In genomic region chr17:40287494-40288369, GRCh38 we compare ENCODE assay signal across 8 cellular contexts. TPM values are rescaled to one million over a fixed set of nuclear protein-coding genes. Genes with fewer than 3 reads are reported as not detected.
DNase-seq lines count a peak whose midpoint lies in the region; ATAC-seq lines count a peak whose summit lies in the region.

Gene CDC6, plus strand, starts transcription at chr17:40287879. Its CDS starts 1,542 bp downstream, at chr17:40289421.

- H3K4me2 ChIP-seq in Karpas-422 (ENCODE audit: low read depth, low read length, poor library complexity, severe bottlenecking) = peak within 1 kb of the TSS; percentile 79

- H3K36me3 ChIP-seq in Karpas-422 (ENCODE audit: insufficient read depth, low read length) = peaks cover 22% of the 10 kb centered on the region
- no peaks in the 10 kb centered on the region for H3K36me3 ChIP-seq in naive thymus-derived CD4-positive, alpha-beta T cell (ENCODE audit: control insufficient read depth in 2 of 3, insufficient read depth in 3 of 3, low read length in 3 of 3)

- H3K9me2 ChIP-seq in Karpas-422 (replicated peaks; ENCODE audit: insufficient read depth, low read length) = no peaks in the 10 kb centered on the region

- H3K9ac ChIP-seq in Karpas-422 (ENCODE audit: low read length) = peak within 1 kb of the TSS; percentile 87

- peaks cover 35% of the 10 kb centered on the region for H3K79me2 ChIP-seq in Karpas-422 (ENCODE audit: low read length)

- no peak within 1 kb of the TSS for H2AFZ ChIP-seq in Karpas-422 (ENCODE audit: low read length)

- H3K27ac Mint-ChIP-seq in naive thymus-derived CD4-positive, alpha-beta T cell = peak within 1 kb of the TSS; percentile 84 to 98 (median 91)
- H3K27ac Mint-ChIP-seq in stimulated activated naive B cell treated with anti-CD40 and anti-IgM and Interleukin-4, amounts not matched to agents 10 μg/mL and 1 μg/mL and 100 μg/mL, for 72 hours = peak within 1 kb of the TSS; percentile 98

- peak; percentile 100 for DNase-seq in DMS79 treated with DMSO at 0.1 percent for 48 hours (lab: John Stamatoyannopoulos, UW)
- DNase-seq in Karpas-422 = peak; percentile 99
- DNase-seq in RKO (ENCODE audit: low spot score) = peak; percentile 100
- DNase-seq in activated T-helper 1 cell treated with Interleukin-2 at 50 U/mL for 16 hours (ENCODE audit: low read depth) = peak; percentile 96
- DNase-seq in fibroblast of gingiva (ENCODE audit: low read depth) = peak; percentile 99
- DNase-seq in naive thymus-derived CD4-positive, alpha-beta T cell = peak; percentile 90 to 99 (median 98)
- DNase-seq in stimulated activated naive B cell treated with anti-CD40 and anti-IgM and Interleukin-4, amounts not matched to agents 10 μg/mL and 1 μg/mL and 100 μg/mL, for 72 hours = peak; percentile 98

- ATAC-seq in GM21825 (IDR thresholded peaks at IDR 0.05; ENCODE audit: unreplicated experiment) = peak; percentile 85
- ATAC-seq in naive thymus-derived CD4-positive, alpha-beta T cell = peak; percentile 97
- ATAC-seq in stimulated activated naive B cell treated with anti-CD40 and anti-IgM and Interleukin-4, amounts not matched to agents 10 μg/mL and 1 μg/mL and 100 μg/mL, for 72 hours (replicated peaks) = peak; percentile 93 to 95

- peak within 1 kb of the TSS; percentile 83 for H3K27ac ChIP-seq in Karpas-422 (ENCODE audit: low read length)
- peak within 1 kb of the TSS; percentile 63 for H3K27ac ChIP-seq in naive thymus-derived CD4-positive, alpha-beta T cell (ENCODE audit: low read depth, low read length)

- H3K4me1 ChIP-seq in Karpas-422 (ENCODE audit: low read length) = peaks cover 30% of the 10 kb centered on the region
- peaks cover 3 to 11% of the 10 kb centered on the region in 2 donors for H3K4me1 ChIP-seq in naive thymus-derived CD4-positive, alpha-beta T cell (ENCODE audit: control insufficient read depth in 2 of 2, insufficient read depth in 2 of 2, low read length in 2 of 2)

- POLR2A ChIA-PET in naive thymus-derived CD4-positive, alpha-beta T cell (lab: Charles Lee) = interaction anchor here (0.6 to 1.2 kb wide), 4 partner anchors 66 to 163 kb away, joined by 3 to 4 read pairs (median 4); partner anchors contain the start of gene TOP2A

- peak within 1 kb of the TSS; percentile 92 for H3K4me3 ChIP-seq in Karpas-422 (ENCODE audit: low read length)
- H3K4me3 ChIP-seq in naive thymus-derived CD4-positive, alpha-beta T cell (ENCODE audit: low read length) = peak within 1 kb of the TSS; percentile 70

- no peaks in the 10 kb centered on the region for H3K27me3 ChIP-seq in Karpas-422 (ENCODE audit: low read length)
- H3K27me3 ChIP-seq in naive thymus-derived CD4-positive, alpha-beta T cell (ENCODE audit: control insufficient read depth in 2 of 2, insufficient read depth in 2 of 2, low read length in 2 of 2) = no peaks in the 10 kb centered on the region

- peaks cover 8 to 41% (median 22%) of the 10 kb centered on the region in 7 donors for H3K4me1 Mint-ChIP-seq in naive thymus-derived CD4-positive, alpha-beta T cell
- peaks cover 19 to 31% of the 10 kb centered on the region in 2 donors for H3K4me1 Mint-ChIP-seq in stimulated activated naive B cell treated with anti-CD40 and anti-IgM and Interleukin-4, amounts not matched to agents 10 μg/mL and 1 μg/mL and 100 μg/mL, for 72 hours

- H3K9me3 Mint-ChIP-seq in naive thymus-derived CD4-positive, alpha-beta T cell = peaks cover 0 to 3% (median 0%) of the 10 kb centered on the region in 11 donors
- H3K9me3 Mint-ChIP-seq in stimulated activated naive B cell treated with anti-CD40 and anti-IgM and Interleukin-4, amounts not matched to agents 10 μg/mL and 1 μg/mL and 100 μg/mL, for 72 hours = no peaks in the 10 kb centered on the region

- no peaks in the 10 kb centered on the region for H4K20me1 ChIP-seq in Karpas-422 (ENCODE audit: insufficient read depth, low read depth, low read length)

- no peaks in the 10 kb centered on the region for H3K9me3 ChIP-seq in Karpas-422 (ENCODE audit: low read length)
- no peaks in the 10 kb centered on the region for H3K9me3 ChIP-seq in naive thymus-derived CD4-positive, alpha-beta T cell (ENCODE audit: control insufficient read depth in 2 of 3, low read length in 3 of 3)

- H3K4me3 Mint-ChIP-seq in naive thymus-derived CD4-positive, alpha-beta T cell = peak within 1 kb of the TSS; percentile 93 to 99 (median 96)
- H3K4me3 Mint-ChIP-seq in stimulated activated naive B cell treated with anti-CD40 and anti-IgM and Interleukin-4, amounts not matched to agents 10 μg/mL and 1 μg/mL and 100 μg/mL, for 72 hours = peak within 1 kb of the TSS; percentile 88 to 100

- intact Hi-C loops in naive thymus-derived CD4-positive, alpha-beta T cell (cut with micrococcal nuclease) = loop anchor here (1.0 to 5.0 kb wide), 10 partner anchors 31 to 233 kb away; partner anchors contain the start of genes MED24 (in 2 of the 2), CASC3 (in 1 of the 2), TOP2A (in 1 of the 2) and WIPF2 (in 1 of the 2)

- H3K36me3 Mint-ChIP-seq in naive thymus-derived CD4-positive, alpha-beta T cell = peaks cover 0 to 20% (median 0%) of the 10 kb centered on the region in 5 donors
- H3K36me3 Mint-ChIP-seq in stimulated activated naive B cell treated with anti-CD40 and anti-IgM and Interleukin-4, amounts not matched to agents 10 μg/mL and 1 μg/mL and 100 μg/mL, for 72 hours = peaks cover 14 to 23% of the 10 kb centered on the region in 2 donors

- CTCF ChIA-PET in naive thymus-derived CD4-positive, alpha-beta T cell (lab: Charles Lee) = interaction anchor here (0.8 to 1.3 kb wide), 2 partner anchors 67 to 69 kb away, joined by 3 read pairs; partner anchors contain the start of gene WIPF2

- H3K27me3 Mint-ChIP-seq in naive thymus-derived CD4-positive, alpha-beta T cell = no peaks in the 10 kb centered on the region
- H3K27me3 Mint-ChIP-seq in stimulated activated naive B cell treated with anti-CD40 and anti-IgM and Interleukin-4, amounts not matched to agents 10 μg/mL and 1 μg/mL and 100 μg/mL, for 72 hours = no peaks in the 10 kb centered on the region

RNA-seq across cellular contexts. Expression of gene CDC6, which starts in this region (rescaled TPM):
- total RNA-seq in Karpas-422 (2014; rRNA removed; shearing (Covaris generic); ENCODE audit: low replicate concordance) = 14.6 and 16.4 TPM in 2 replicates
- 10 to 100 TPM in 1 of 5 experiments, 1 to 10 TPM in 1, under 1 TPM in 3; 0.51 to 73.6 (median 0.85) TPM for total RNA-seq in naive thymus-derived CD4-positive, alpha-beta T cell
- under 1 TPM; 0.09 to 0.24 TPM for polyA plus RNA-seq in naive thymus-derived CD4-positive, alpha-beta T cell

Comparison
In these comparisons a context has a peak if more than half of its experiments do, and no peak if none do; other contexts are left out.
1. Peak in every context shown above with its lines: DNase-seq, ATAC-seq, H3K4me3 ChIP-seq and H3K27ac ChIP-seq.